17 cellular contexts compared by ENCODE assay signal in the genomic region with DNA sequence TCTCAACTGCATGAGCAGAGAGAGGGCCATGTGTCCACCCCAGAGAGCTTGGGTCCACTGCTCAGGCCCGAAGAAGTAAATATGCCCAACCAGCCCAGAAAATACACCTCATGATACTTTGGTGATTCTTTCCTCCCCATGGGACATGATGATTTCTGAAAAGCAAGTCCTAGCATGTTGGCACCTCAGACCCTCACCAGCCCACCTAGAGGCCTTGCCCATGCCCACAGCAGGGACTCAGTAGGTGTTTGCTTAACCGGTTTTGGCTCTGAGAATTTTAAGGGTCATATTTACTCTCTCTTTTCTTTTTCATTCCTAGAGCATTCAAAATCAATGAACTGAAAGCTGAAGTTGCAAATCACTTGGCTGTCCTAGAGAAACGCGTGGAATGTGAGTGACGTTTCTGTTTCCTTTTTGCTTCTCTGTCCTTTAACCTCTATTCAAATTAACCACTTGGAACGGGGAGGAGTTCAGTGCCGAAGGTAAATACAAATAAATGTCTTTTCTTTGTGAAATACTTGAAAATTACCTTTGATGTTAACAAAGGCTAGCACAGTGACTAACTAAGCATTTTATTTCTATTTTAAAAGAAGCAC.
A peak's percentile ranks its signal among the peaks of the same experiment; 100 is the strongest.
DNase-seq lines count a peak whose midpoint lies in the region; ATAC-seq and TF ChIP-seq lines count a peak whose summit lies in the region.
"Had no signal": no experiment of that assay in that cellular context is flagged by ENCODE, and none has a peak within 500 bp of the region (broad histone marks: within the 10 kb centered on the region; RNA-seq: fewer than 3 reads in every experiment).

No MANE protein-coding gene starts in this region.

- peaks cover 6% of the 10 kb centered on the region; the same call in 1 of the 2 replicates for H3K36me3 ChIP-seq in GM23338 (ENCODE audit: insufficient read depth)

- H2AFZ ChIP-seq in GM23338 = no peak overlapping the region
- H2AFZ ChIP-seq: PC-9 had no signal

- DNase-seq in GM23338 (ENCODE audit: low spot score) (peak; percentile 28), astrocyte of the hippocampus (ENCODE audit: low read depth, low spot score) (peak; percentile 89), progenitor cell of endocrine pancreas (ENCODE audit: low spot score, unreplicated experiment) (no peak), H4 (ENCODE audit: low spot score) (no peak)
- DNase-seq in activated CD4-positive, alpha-beta T cell treated with anti-CD3 and anti-CD28 coated beads, Interleukin-2, amount 50 U/mL, for 48 hours = no peak
- no peak for DNase-seq in central memory CD4-positive, alpha-beta T cell
- DNase-seq: activated CD4-positive, alpha-beta T cell treated with anti-CD3 and anti-CD28 coated beads for 36 hours; activated CD8-positive, alpha-beta memory T cell treated with anti-CD3 and anti-CD28 coated beads, Interleukin-2, amount 50 U/mL, for 4 hours; glutamatergic neuron; KBM-7; NCI-H69; PC-9; stimulated activated CD4-positive, alpha-beta T cell treated with anti-CD3 and anti-CD28 coated beads, Interleukin-2, amount 100 ng/mL, for 48 hours had no signal

- H3K4me2 ChIP-seq in GM23338 = no peak overlapping the region
- H3K4me2 ChIP-seq: PC-9 had no signal

- H3K27ac ChIP-seq in GM23338 (ENCODE audit: low read depth) = peak overlapping the region; percentile 76; the same call in 1 of the 2 replicates
- peak overlapping the region; percentile 4 for H3K27ac ChIP-seq in layer of hippocampus (ENCODE audit: low read depth, low read length)
- H3K27ac ChIP-seq: esophagus muscularis mucosa, PC-9 had no signal

- H3K27me3 Mint-ChIP-seq in GM23338 (ENCODE audit: insufficient read depth, low read depth, poor library complexity) = peaks cover 9% of the 10 kb centered on the region
- H3K27me3 Mint-ChIP-seq in progenitor cell of endocrine pancreas = no peaks in the 10 kb centered on the region
- H3K27me3 Mint-ChIP-seq: activated CD4-positive, alpha-beta T cell treated with anti-CD3 and anti-CD28 coated beads for 36 hours; dendritic cell treated with granulocyte-macrophage colony-stimulating factor and Interleukin-4, amounts not matched to agents 40 ng/mL and 50 ng/mL, for 4 days had no signal

- peak; percentile 20; the same call in 1 of the 3 replicates for ATAC-seq in GM23338
- ATAC-seq in GM21825 (IDR thresholded peaks at IDR 0.05; ENCODE audit: unreplicated experiment) = no peak
- ATAC-seq: activated CD4-positive, alpha-beta T cell treated with anti-CD3 and anti-CD28 coated beads for 36 hours had no signal

- peaks cover 15% of the 10 kb centered on the region for H3K4me1 Mint-ChIP-seq in GM23338
- peaks cover 33% of the 10 kb centered on the region for H3K4me1 Mint-ChIP-seq in progenitor cell of endocrine pancreas (ENCODE audit: low read depth)

- H3K36me3 Mint-ChIP-seq in GM23338 (ENCODE audit: low read depth) = peaks cover 40% of the 10 kb centered on the region
- peaks cover 66% of the 10 kb centered on the region for H3K36me3 Mint-ChIP-seq in progenitor cell of endocrine pancreas (ENCODE audit: insufficient read depth)

- no peaks in the 10 kb centered on the region; the same call in 1 of the 2 replicates for H4K20me1 ChIP-seq in GM23338 (replicated peaks; ENCODE audit: insufficient read depth)

- H3K27me3 ChIP-seq in GM23338 (ENCODE audit: insufficient read depth) (no peaks in the 10 kb centered on the region), layer of hippocampus (ENCODE audit: control insufficient read depth, insufficient read depth, low read length) (no peaks in the 10 kb centered on the region)
- H3K27me3 ChIP-seq: esophagus muscularis mucosa had no signal

- no peak overlapping the region for H3K4me3 ChIP-seq in GM23338
- H3K4me3 ChIP-seq: esophagus muscularis mucosa, PC-9 had no signal

- no peaks in the 10 kb centered on the region for H3K79me2 ChIP-seq in GM23338 (replicated peaks; ENCODE audit: insufficient read depth)

- H3K9me2 ChIP-seq in GM23338 (ENCODE audit: insufficient read depth) = no peaks in the 10 kb centered on the region

- H3K27ac Mint-ChIP-seq in GM23338 (no peak overlapping the region; the same call in 1 of the 2 replicates), progenitor cell of endocrine pancreas (peak overlapping the region; percentile 97)
- H3K27ac Mint-ChIP-seq: activated CD4-positive, alpha-beta T cell treated with anti-CD3 and anti-CD28 coated beads for 36 hours; dendritic cell treated with granulocyte-macrophage colony-stimulating factor and Interleukin-4, amounts not matched to agents 40 ng/mL and 50 ng/mL, for 4 days had no signal

- no peak for TF ChIP-seq CTCF in GM23338 (conservative IDR thresholded peaks at IDR 0.05; ENCODE audit: low read depth in 2 of 2)
- TF ChIP-seq CTCF in progenitor cell of endocrine pancreas (IDR thresholded peaks at IDR 0.05; ENCODE audit: unreplicated experiment) = no peak

- H3K4me1 ChIP-seq in GM23338 (ENCODE audit: insufficient read depth) = peaks cover 4% of the 10 kb centered on the region; the same call in 1 of the 2 replicates

- H3F3A ChIP-seq in GM23338 (replicated peaks; ENCODE audit: low read depth) = no peaks in the 10 kb centered on the region

- no peak overlapping the region for H3K4me3 Mint-ChIP-seq in GM23338
- no peak overlapping the region for H3K4me3 Mint-ChIP-seq in progenitor cell of endocrine pancreas (ENCODE audit: low read depth)
- H3K4me3 Mint-ChIP-seq: activated CD4-positive, alpha-beta T cell treated with anti-CD3 and anti-CD28 coated beads for 36 hours; dendritic cell treated with granulocyte-macrophage colony-stimulating factor and Interleukin-4, amounts not matched to agents 40 ng/mL and 50 ng/mL, for 4 days had no signal

- H3K9me3 Mint-ChIP-seq in GM23338 = no peaks in the 10 kb centered on the region
- peaks cover 23% of the 10 kb centered on the region for H3K9me3 Mint-ChIP-seq in progenitor cell of endocrine pancreas (ENCODE audit: low read depth)

TF ChIP-seq in GM23338, 12 proteins besides CTCF, POLR2A, EP300 and RAD21:
- TF ChIP-seq EZH2 (IDR thresholded peaks at IDR 0.05; ENCODE audit: low read depth, unreplicated experiment) (no peak), NANOG (IDR thresholded peaks at IDR 0.05; ENCODE audit: borderline replicate concordance) (no peak)
- TF ChIP-seq, protein P1, sequence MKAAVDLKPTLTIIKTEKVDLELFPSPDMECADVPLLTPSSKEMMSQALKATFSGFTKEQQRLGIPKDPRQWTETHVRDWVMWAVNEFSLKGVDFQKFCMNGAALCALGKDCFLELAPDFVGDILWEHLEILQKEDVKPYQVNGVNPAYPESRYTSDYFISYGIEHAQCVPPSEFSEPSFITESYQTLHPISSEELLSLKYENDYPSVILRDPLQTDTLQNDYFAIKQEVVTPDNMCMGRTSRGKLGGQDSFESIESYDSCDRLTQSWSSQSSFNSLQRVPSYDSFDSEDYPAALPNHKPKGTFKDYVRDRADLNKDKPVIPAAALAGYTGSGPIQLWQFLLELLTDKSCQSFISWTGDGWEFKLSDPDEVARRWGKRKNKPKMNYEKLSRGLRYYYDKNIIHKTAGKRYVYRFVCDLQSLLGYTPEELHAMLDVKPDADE (IDR thresholded peaks at IDR 0.05) = no peak

Comparison
In these comparisons a context has a peak if more than half of its experiments do, and no peak if none do; other contexts are left out.
1. DNase-seq: peak in GM23338 (single experiment) and astrocyte of the hippocampus (single experiment); none in progenitor cell of endocrine pancreas (single experiment), H4 (single experiment), activated CD4-positive, alpha-beta T cell treated with anti-CD3 and anti-CD28 coated beads, Interleukin-2, amount 50 U/mL, for 48 hours (0 of 2) and central memory CD4-positive, alpha-beta T cell (single experiment).